In the genomic region with DNA sequence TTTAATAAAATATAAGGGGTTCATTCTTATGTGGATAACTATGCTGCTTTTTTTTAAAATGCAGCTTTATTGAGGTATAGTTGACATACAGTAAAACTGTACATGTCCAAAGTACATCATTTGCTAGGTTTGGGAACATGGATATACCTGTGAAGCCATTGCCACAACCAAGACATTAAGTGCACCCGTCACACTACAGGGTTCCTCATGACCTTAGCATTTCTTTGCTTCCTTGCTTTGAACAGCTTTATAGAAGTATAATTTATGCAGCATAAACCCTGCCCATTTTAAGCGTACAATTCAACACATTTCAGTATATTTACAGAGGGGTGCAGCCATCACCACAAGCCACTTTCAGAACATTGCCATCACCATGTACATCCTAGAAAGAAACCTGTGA, we compare ENCODE assay signal across 9 cellular contexts. TPM values are rescaled to one million over a fixed set of nuclear protein-coding genes. Genes with fewer than 3 reads are reported as not detected.
"Had no signal": no experiment of that assay in that cellular context is flagged by ENCODE, and none has a peak within 500 bp of the region (broad histone marks: within the 10 kb centered on the region; RNA-seq: fewer than 3 reads in every experiment).

No MANE protein-coding gene starts in this region.

- H3K36me3 ChIP-seq: MG63, SJCRH30 had no signal

- DNase-seq: KG1, MG63, NCI-H1417 treated with DMSO at 0.1 percent for 48 hours, NCI-H774 had no signal

- H3K4me3 ChIP-seq: MG63, SJCRH30, SK-N-MC had no signal

- H3K9me3 ChIP-seq: MG63, SJCRH30 had no signal

- H3K4me1 ChIP-seq: SJCRH30 had no signal

- H3K27me3 ChIP-seq: SJCRH30 had no signal

- H3K27ac ChIP-seq: SJCRH30, SK-N-MC had no signal

RNA-seq across cellular contexts. Expression of gene FHAD1, which starts 26.3 kb away (rescaled TPM):
- total RNA-seq: HepG2, IMR-90, Right ventricle myocardium inferior had no signal
- polyA plus RNA-seq: HepG2, IMR-90 had no signal
